8 cellular contexts compared by ENCODE assay signal in the genomic region with DNA sequence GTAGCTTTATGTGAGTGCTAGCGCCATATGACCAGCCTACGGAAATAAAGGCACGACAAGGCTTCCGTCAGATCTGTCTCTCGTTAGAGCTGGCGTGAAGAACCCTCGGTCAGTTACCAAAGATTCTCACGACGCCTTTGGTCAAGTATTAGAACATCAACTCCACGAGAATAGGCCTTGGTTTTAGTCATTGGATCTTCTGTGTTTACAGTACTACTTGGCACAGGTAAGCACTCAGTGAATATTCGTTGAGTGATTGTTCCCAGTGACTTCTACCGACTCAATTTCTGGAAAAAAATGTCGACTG. TPM values are rescaled to one million over a fixed set of nuclear protein-coding genes. Genes with fewer than 3 reads are reported as not detected.
DNase-seq lines count a peak whose midpoint lies in the region; ATAC-seq and TF ChIP-seq lines count a peak whose summit lies in the region.

No MANE protein-coding gene starts in this region.

- peaks cover 21% of the 10 kb centered on the region for H3K36me3 Mint-ChIP-seq in activated CD4-positive, alpha-beta T cell treated with anti-CD3 and anti-CD28 coated beads for 36 hours (ENCODE audit: low read depth)

- H3K4me2 ChIP-seq in smooth muscle cell: peak overlapping the region; percentile 92

- H3K27ac ChIP-seq in RWPE2 (ENCODE audit: poor library complexity, severe bottlenecking): peak overlapping the region; percentile 51
- peak overlapping the region; percentile 91 for H3K27ac ChIP-seq in smooth muscle cell (ENCODE audit: low read depth)

- peak overlapping the region; percentile 93 for H3K27ac Mint-ChIP-seq in activated CD4-positive, alpha-beta T cell treated with anti-CD3 and anti-CD28 coated beads for 36 hours

- POLR2A ChIA-PET in activated CD4-positive, alpha-beta T cell treated with anti-CD3 and anti-CD28 coated beads for 36 hours (lab: Charles Lee): interaction anchor here (0.6 to 1.4 kb wide), 8 partner anchors 11 to 648 kb away, joined by 3 to 11 read pairs (median 4); a partner anchor contains a TSS

- H3K9me3 ChIP-seq in RWPE2 (ENCODE audit: severe bottlenecking) (no peaks in the 10 kb centered on the region), smooth muscle cell (replicated peaks; ENCODE audit: low read depth) (no peaks in the 10 kb centered on the region)

- TF ChIP-seq CTCF in RWPE2 (IDR thresholded peaks at IDR 0.05; ENCODE audit: poor library complexity, severe bottlenecking): no peak
- TF ChIP-seq CTCF in fibroblast of the aortic adventitia (IDR thresholded peaks at IDR 0.05; ENCODE audit: insufficient read depth, low read length): no peak
- TF ChIP-seq CTCF in smooth muscle cell (IDR thresholded peaks at IDR 0.05; ENCODE audit: borderline replicate concordance, insufficient read depth, poor library complexity, severe bottlenecking): peak; percentile 1

- under 1% methylated on average over 13 of the region's 13 CpGs for WGBS in smooth muscle cell (ENCODE audit: low lambda C conversion rate)

- peak overlapping the region; percentile 97 for H3K4me3 ChIP-seq in RWPE2 (ENCODE audit: severe bottlenecking)
- peak overlapping the region; percentile 98 for H3K4me3 ChIP-seq in fibroblast of the aortic adventitia (ENCODE audit: low read depth, low read length)
- peak overlapping the region; percentile 84 for H3K4me3 ChIP-seq in smooth muscle cell

- H3K27me3 Mint-ChIP-seq in activated CD4-positive, alpha-beta T cell treated with anti-CD3 and anti-CD28 coated beads for 36 hours: no peaks in the 10 kb centered on the region

- H3K36me3 ChIP-seq in RWPE2 (ENCODE audit: low read depth) (peaks cover 40% of the 10 kb centered on the region), smooth muscle cell (ENCODE audit: low read depth) (peaks cover 20% of the 10 kb centered on the region)

- peaks cover 33% of the 10 kb centered on the region for H3K4me1 Mint-ChIP-seq in activated CD4-positive, alpha-beta T cell treated with anti-CD3 and anti-CD28 coated beads for 36 hours

- H3K4me1 ChIP-seq in RWPE2 (ENCODE audit: insufficient read depth, poor library complexity, severe bottlenecking) (peaks cover 14% of the 10 kb centered on the region), smooth muscle cell (ENCODE audit: low read depth) (peaks cover 18% of the 10 kb centered on the region)

- CTCF ChIA-PET in activated CD4-positive, alpha-beta T cell treated with anti-CD3 and anti-CD28 coated beads for 36 hours (lab: Charles Lee): interaction anchor here (0.5 to 2.7 kb wide), 14 partner anchors 9 to 589 kb away, joined by 3 to 13 read pairs (median 4); a partner anchor contains a TSS

- no peaks in the 10 kb centered on the region for H3F3A ChIP-seq in smooth muscle cell (ENCODE audit: low read depth)

- no peaks in the 10 kb centered on the region for H4K20me1 ChIP-seq in smooth muscle cell (ENCODE audit: low read depth)

- H3K79me2 ChIP-seq in smooth muscle cell (ENCODE audit: low read depth): peaks cover 22% of the 10 kb centered on the region

- H3K27me3 ChIP-seq in RWPE2 (ENCODE audit: insufficient read depth, poor library complexity, severe bottlenecking) (no peaks in the 10 kb centered on the region), smooth muscle cell (ENCODE audit: low read depth) (no peaks in the 10 kb centered on the region)

- no peaks in the 10 kb centered on the region for H3K9me3 Mint-ChIP-seq in activated CD4-positive, alpha-beta T cell treated with anti-CD3 and anti-CD28 coated beads for 36 hours (ENCODE audit: low read depth)

- peak overlapping the region; percentile 98 for H2AFZ ChIP-seq in smooth muscle cell (ENCODE audit: low read depth)

- peak overlapping the region; percentile 90 for H3K4me3 Mint-ChIP-seq in activated CD4-positive, alpha-beta T cell treated with anti-CD3 and anti-CD28 coated beads for 36 hours

- H3K9ac ChIP-seq in smooth muscle cell (ENCODE audit: low read depth): peak overlapping the region; percentile 95

- no peak for ATAC-seq in activated CD4-positive, alpha-beta T cell treated with anti-CD3 and anti-CD28 coated beads for 36 hours
- ATAC-seq in RWPE2 (ENCODE audit: low read depth): peak; percentile 0; the same call in 1 of the 3 replicates

- intact Hi-C loops in activated CD4-positive, alpha-beta T cell treated with anti-CD3 and anti-CD28 coated beads for 36 hours (cut with DNase I, micrococcal nuclease): loop anchor here (1.0 to 5.0 kb wide), 17 partner anchors 60 to 1473 kb away; a partner anchor contains a TSS

- DNase-seq in activated CD4-positive, alpha-beta T cell treated with anti-CD3 and anti-CD28 coated beads for 36 hours: no peak
- DNase-seq in activated CD4-positive, alpha-beta T cell treated with anti-CD3 and anti-CD28 coated beads, Interleukin-2, amount 50 U/mL, for 1 hour: no peak
- DNase-seq in RWPE2 (ENCODE audit: low spot score) (no peak), fibroblast of the aortic adventitia (ENCODE audit: low read depth) (no peak), smooth muscle cell (lab: John Stamatoyannopoulos, UW; ENCODE audit: unreplicated experiment) (no peak), NCI-H2029 treated with DMSO at 0.1 percent for 48 hours (lab: John Stamatoyannopoulos, UW) (no peak), GM19240 (ENCODE audit: insufficient read length, low spot score) (no peak), NCI-H187 (lab: John Stamatoyannopoulos, UW) (no peak)

RNA-seq across cellular contexts. Expression of a gene that starts 0.3 kb away (rescaled TPM):
- total RNA-seq in activated CD4-positive, alpha-beta T cell treated with anti-CD3 and anti-CD28 coated beads for 36 hours: 10 to 100 TPM; 12.8 to 13.1 TPM
- total RNA-seq in fibroblast of the aortic adventitia (ENCODE audit: low replicate concordance) (1.6 and 12.3 TPM in 2 replicates), smooth muscle cell (9.1 and 12.4 TPM in 2 replicates)
- polyA plus RNA-seq in smooth muscle cell: 7.5 and 8.6 TPM in 2 replicates

RNA-seq across cellular contexts. Expression of a gene that starts 0.6 kb away (rescaled TPM):
- total RNA-seq in activated CD4-positive, alpha-beta T cell treated with anti-CD3 and anti-CD28 coated beads for 36 hours: 10 to 100 TPM; 14.7 to 16.0 TPM
- total RNA-seq in fibroblast of the aortic adventitia (ENCODE audit: low replicate concordance) (7.5 and 22.3 TPM in 2 replicates), smooth muscle cell (10.8 and 11.7 TPM in 2 replicates)
- polyA plus RNA-seq in smooth muscle cell: 4.4 and 6.0 TPM in 2 replicates

RNA-seq across cellular contexts. Expression of a gene that starts 51.2 kb away (rescaled TPM):
- not detected for total RNA-seq in activated CD4-positive, alpha-beta T cell treated with anti-CD3 and anti-CD28 coated beads for 36 hours
- total RNA-seq in fibroblast of the aortic adventitia (ENCODE audit: low replicate concordance) (not detected in 2 replicates), smooth muscle cell (0.36 and 0.49 TPM in 2 replicates)
- 0.25 TPM in 1 of 2 replicates, not detected in the other for polyA plus RNA-seq in smooth muscle cell
